10 cellular contexts compared by ENCODE assay signal in the genomic region with DNA sequence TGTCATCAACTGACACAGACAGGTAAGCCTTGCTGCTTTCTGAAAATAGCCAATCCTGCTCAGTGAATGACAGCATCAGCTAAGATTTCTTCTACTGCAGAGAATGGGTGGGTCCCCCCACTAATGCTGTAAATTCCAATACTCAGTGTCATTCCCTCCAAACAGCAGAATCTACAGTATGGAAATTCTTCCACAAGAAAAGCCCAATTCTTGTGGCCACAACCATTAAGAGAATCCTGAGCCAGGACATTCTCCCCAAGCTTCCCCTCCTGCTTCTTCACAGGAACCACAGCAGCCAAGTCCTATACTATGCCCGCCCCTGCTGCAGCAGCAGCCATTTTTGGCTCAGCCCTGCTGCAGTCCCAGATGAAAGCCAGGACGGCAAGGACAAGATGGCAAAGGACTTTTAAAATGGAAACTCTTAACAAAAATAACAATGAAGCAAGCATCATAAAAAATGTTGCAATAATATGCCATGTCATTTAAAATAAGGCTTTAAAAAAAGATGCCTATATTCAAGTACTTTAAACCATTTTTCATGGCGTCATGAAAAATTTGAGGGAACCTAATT. TPM values are rescaled to one million over a fixed set of nuclear protein-coding genes. Genes with fewer than 3 reads are reported as not detected.
DNase-seq lines count a peak whose midpoint lies in the region; ATAC-seq lines count a peak whose summit lies in the region.
"Had no signal": no experiment of that assay in that cellular context is flagged by ENCODE, and none has a peak within 500 bp of the region (broad histone marks: within the 10 kb centered on the region; RNA-seq: fewer than 3 reads in every experiment).

No MANE protein-coding gene starts in this region.

- peaks cover 18% of the 10 kb centered on the region for H3K36me3 Mint-ChIP-seq in activated naive CD8-positive, alpha-beta T cell treated with anti-CD3 and anti-CD28 coated beads for 36 hours

- H3K4me2 ChIP-seq in skeletal muscle satellite cell (ENCODE audit: low read length): peak overlapping the region; percentile 59

- no peaks in the 10 kb centered on the region for H3K9me3 Mint-ChIP-seq in activated naive CD8-positive, alpha-beta T cell treated with anti-CD3 and anti-CD28 coated beads for 36 hours
- H3K9me3 Mint-ChIP-seq: activated naive CD4-positive, alpha-beta T cell treated with anti-CD3 and anti-CD28 coated beads, Interleukin-2, amount 50 U/mL, for 24 hours had no signal

- no peaks in the 10 kb centered on the region for H3K9me3 ChIP-seq in skeletal muscle satellite cell (replicated peaks; ENCODE audit: low read length)

- peak overlapping the region; percentile 4 for H3K4me3 ChIP-seq in skeletal muscle satellite cell (ENCODE audit: low read length)

- peaks cover 27% of the 10 kb centered on the region for H3K4me1 ChIP-seq in skeletal muscle satellite cell (ENCODE audit: control insufficient read depth, insufficient read depth, low read length)

- H3K4me1 Mint-ChIP-seq in activated naive CD8-positive, alpha-beta T cell treated with anti-CD3 and anti-CD28 coated beads for 36 hours: peaks cover 7% of the 10 kb centered on the region

- no peak overlapping the region for H3K4me3 Mint-ChIP-seq in activated naive CD8-positive, alpha-beta T cell treated with anti-CD3 and anti-CD28 coated beads for 36 hours
- H3K4me3 Mint-ChIP-seq: activated naive CD4-positive, alpha-beta T cell treated with anti-CD3 and anti-CD28 coated beads, Interleukin-2, amount 50 U/mL, for 24 hours had no signal

- H3K27ac Mint-ChIP-seq in activated naive CD8-positive, alpha-beta T cell treated with anti-CD3 and anti-CD28 coated beads for 36 hours: no peak overlapping the region
- H3K27ac Mint-ChIP-seq: activated naive CD4-positive, alpha-beta T cell treated with anti-CD3 and anti-CD28 coated beads, Interleukin-2, amount 50 U/mL, for 24 hours had no signal

- ATAC-seq in GM19467 (IDR thresholded peaks at IDR 0.05; ENCODE audit: unreplicated experiment): no peak

- DNase-seq in H4 (ENCODE audit: low spot score) (peak; percentile 72), amniotic stem cell (lab: John Stamatoyannopoulos, UW) (peak; percentile 87), hepatic stellate cell (ENCODE audit: low spot score) (peak; percentile 80), NCI-H1092 (lab: John Stamatoyannopoulos, UW) (no peak), NCI-H345 treated with DMSO at 0.1 percent for 48 hours (lab: John Stamatoyannopoulos, UW; ENCODE audit: unreplicated experiment) (no peak)
- no peak for DNase-seq in activated naive CD8-positive, alpha-beta T cell treated with anti-CD3 and anti-CD28 coated beads for 36 hours
- DNase-seq: stimulated activated CD8-positive, alpha-beta memory T cell treated with anti-CD3 and anti-CD28 coated beads, Interleukin-4, amount 100 ng/mL, for 48 hours had no signal

- H3K27me3 ChIP-seq in skeletal muscle satellite cell (ENCODE audit: control insufficient read depth, insufficient read depth, low read length): no peaks in the 10 kb centered on the region

- no peaks in the 10 kb centered on the region for H3K27me3 Mint-ChIP-seq in activated naive CD8-positive, alpha-beta T cell treated with anti-CD3 and anti-CD28 coated beads for 36 hours
- H3K27me3 Mint-ChIP-seq: activated naive CD4-positive, alpha-beta T cell treated with anti-CD3 and anti-CD28 coated beads, Interleukin-2, amount 50 U/mL, for 24 hours had no signal

- H3K36me3 ChIP-seq in skeletal muscle satellite cell (ENCODE audit: insufficient read depth, low read length): peaks cover under 1% of the 10 kb centered on the region

- H3K9ac ChIP-seq in skeletal muscle satellite cell (ENCODE audit: low read depth, low read length): peak overlapping the region; percentile 69

RNA-seq across cellular contexts. Expression of gene EIF4G3, which starts 26.8 kb away (rescaled TPM):
- total RNA-seq in H4 (2014; rRNA removed; shearing (Covaris generic)): 14.5 and 22.6 TPM in 2 replicates
- 38.4 and 43.6 TPM in 2 replicates for total RNA-seq in skeletal muscle satellite cell (2012; rRNA removed)
- 10 to 100 TPM; 51.1 to 55.9 TPM for total RNA-seq in activated naive CD8-positive, alpha-beta T cell treated with anti-CD3 and anti-CD28 coated beads for 36 hours

Comparison
In these comparisons a context has a peak if more than half of its experiments do, and no peak if none do; other contexts are left out.
1. DNase-seq: peak in H4 (single experiment), amniotic stem cell (single experiment) and hepatic stellate cell (single experiment); none in NCI-H1092 (single experiment), activated naive CD8-positive, alpha-beta T cell treated with anti-CD3 and anti-CD28 coated beads for 36 hours (single experiment) and NCI-H345 treated with DMSO at 0.1 percent for 48 hours (single experiment).